8 cellular contexts compared by ENCODE assay signal in genomic region chr18:50203801-50204604, GRCh38. TPM values are rescaled to one million over a fixed set of nuclear protein-coding genes. Genes with fewer than 3 reads are reported as not detected.
DNase-seq lines count a peak whose midpoint lies in the region; ATAC-seq and TF ChIP-seq lines count a peak whose summit lies in the region.

No MANE protein-coding gene starts in this region.

- no peaks in the 10 kb centered on the region for H3K4me1 ChIP-seq in Caco-2
- peaks cover 21% of the 10 kb centered on the region for H3K4me1 ChIP-seq in lower lobe of right lung

- H3K4me3 ChIP-seq in Caco-2 (ENCODE audit: low read depth, low read length) (no peak overlapping the region), HFF-Myc (replicated peaks; ENCODE audit: low read depth, low read length) (no peak overlapping the region), lower lobe of right lung (no peak overlapping the region), lower leg skin (ENCODE audit: low read depth, poor library complexity, severe bottlenecking) (no peak overlapping the region)

- TF ChIP-seq CTCF in Caco-2 (IDR thresholded peaks at IDR 0.05; ENCODE audit: insufficient read depth in 1 of 2, low read depth in 1 of 2, low read length in 1 of 2, severe bottlenecking in 1 of 2, unreplicated experiment in 1 of 2) (peak in 1 of 2 experiments; percentile 62), HFF-Myc (IDR thresholded peaks at IDR 0.05; ENCODE audit: low read depth, low read length, missing control alignments) (peak; percentile 70), lower lobe of right lung (IDR thresholded peaks at IDR 0.05) (peak; percentile 55), lower leg skin (IDR thresholded peaks at IDR 0.05) (no peak)

- no peaks in the 10 kb centered on the region for H3K9me3 Mint-ChIP-seq in Caco-2 (ENCODE audit: unreplicated experiment)

- intact Hi-C loops in Caco-2 (cut with micrococcal nuclease; ENCODE audit: unreplicated experiment) (loop anchor here (2.0 to 10.0 kb wide), 4 partner anchors 147 to 259 kb away; no protein-coding TSS in a partner anchor), lower lobe of right lung (cut with DNase I) (no loop called here), lower leg skin (cut with DNase I; ENCODE audit: low total_unique reads) (no loop called here)

- H3K27ac Mint-ChIP-seq in Caco-2 (ENCODE audit: unreplicated experiment) = no peak overlapping the region

- peak overlapping the region; percentile 25 for H3K4me3 Mint-ChIP-seq in Caco-2 (ENCODE audit: unreplicated experiment)

- H3K27me3 ChIP-seq in Caco-2 (replicated peaks; ENCODE audit: control insufficient read depth, insufficient read depth, low read length) = no peaks in the 10 kb centered on the region
- peaks cover 17% of the 10 kb centered on the region for H3K27me3 ChIP-seq in lower lobe of right lung (ENCODE audit: low read depth)

- no peaks in the 10 kb centered on the region for H3K36me3 ChIP-seq in Caco-2 (ENCODE audit: control insufficient read depth, insufficient read depth, low read length)
- no peaks in the 10 kb centered on the region for H3K36me3 ChIP-seq in lower lobe of right lung

- TF ChIP-seq POLR2A in lower leg skin (IDR thresholded peaks at IDR 0.05) = no peak

- DNase-seq in Caco-2 = peak; percentile 48 to 61
- no peak for DNase-seq in HFF-Myc (ENCODE audit: extremely low read depth, low read depth)
- DNase-seq in NCI-H82 treated with DMSO at 0.1 percent for 48 hours (lab: John Stamatoyannopoulos, UW; ENCODE audit: unreplicated experiment) = peak; percentile 48
- DNase-seq in dedifferentiated amniotic fluid mesenchymal stem cell (ENCODE audit: extremely low spot score) = peak; percentile 27
- peak; percentile 51 for DNase-seq in lower lobe of right lung
- DNase-seq in lower leg skin (ENCODE audit: low spot score in 2 of 2) = no peak
- DNase-seq in amniotic stem cell (lab: John Stamatoyannopoulos, UW) = no peak

- H3K27me3 Mint-ChIP-seq in Caco-2 (ENCODE audit: insufficient read depth, unreplicated experiment) = no peaks in the 10 kb centered on the region

- POLR2A ChIA-PET in Caco-2 (lab: Charles Lee) = no interaction called here

- no peaks in the 10 kb centered on the region for H3K9me3 ChIP-seq in Caco-2
- H3K9me3 ChIP-seq in lower lobe of right lung = no peaks in the 10 kb centered on the region

- no peaks in the 10 kb centered on the region for H3K36me3 Mint-ChIP-seq in Caco-2 (ENCODE audit: insufficient read depth, unreplicated experiment)

- ATAC-seq in lower lobe of right lung = peak; percentile 59 to 75
- no peak for ATAC-seq in GM19324 (IDR thresholded peaks at IDR 0.05; ENCODE audit: low FRiP score, unreplicated experiment)

- H3K27ac ChIP-seq in lower lobe of right lung = no peak overlapping the region

- WGBS in lower leg skin, 2 donors = 20 to 24% methylated on average over 24 of the region's 24 CpGs

- CTCF ChIA-PET in Caco-2 (lab: Charles Lee) = interaction anchor here (0.7 to 1.5 kb wide), 8 partner anchors 8 to 1270 kb away, joined by 3 to 11 read pairs (median 4); no protein-coding TSS in a partner anchor

- BruUV-seq in Caco-2 (replicated peaks; lab: Mats Ljungman, UMichigan) = no TSS peak

- no peaks in the 10 kb centered on the region for H3K4me1 Mint-ChIP-seq in Caco-2 (ENCODE audit: low read depth, unreplicated experiment)

RNA-seq across cellular contexts. Expression of gene MYO5B, which starts 9.1 kb away (rescaled TPM):
- total RNA-seq in Caco-2 (2022) (28.3 and 28.6 TPM in 2 replicates), lower lobe of right lung (23.3 TPM), lower leg skin (10 to 100 TPM; 53.1 to 74.8 (median 55.2) TPM)

Comparison
In these comparisons a context has a peak if more than half of its experiments do, and no peak if none do; other contexts are left out.
1. DNase-seq: peak in Caco-2 (2 of 2), NCI-H82 treated with DMSO at 0.1 percent for 48 hours (single experiment), dedifferentiated amniotic fluid mesenchymal stem cell (single experiment) and lower lobe of right lung (single experiment); none in HFF-Myc (single experiment), lower leg skin (0 of 2) and amniotic stem cell (single experiment).
2. CTCF ChIP-seq: peak in HFF-Myc (single experiment) and lower lobe of right lung (single experiment); none in lower leg skin (0 of 3).